In the genomic region with DNA sequence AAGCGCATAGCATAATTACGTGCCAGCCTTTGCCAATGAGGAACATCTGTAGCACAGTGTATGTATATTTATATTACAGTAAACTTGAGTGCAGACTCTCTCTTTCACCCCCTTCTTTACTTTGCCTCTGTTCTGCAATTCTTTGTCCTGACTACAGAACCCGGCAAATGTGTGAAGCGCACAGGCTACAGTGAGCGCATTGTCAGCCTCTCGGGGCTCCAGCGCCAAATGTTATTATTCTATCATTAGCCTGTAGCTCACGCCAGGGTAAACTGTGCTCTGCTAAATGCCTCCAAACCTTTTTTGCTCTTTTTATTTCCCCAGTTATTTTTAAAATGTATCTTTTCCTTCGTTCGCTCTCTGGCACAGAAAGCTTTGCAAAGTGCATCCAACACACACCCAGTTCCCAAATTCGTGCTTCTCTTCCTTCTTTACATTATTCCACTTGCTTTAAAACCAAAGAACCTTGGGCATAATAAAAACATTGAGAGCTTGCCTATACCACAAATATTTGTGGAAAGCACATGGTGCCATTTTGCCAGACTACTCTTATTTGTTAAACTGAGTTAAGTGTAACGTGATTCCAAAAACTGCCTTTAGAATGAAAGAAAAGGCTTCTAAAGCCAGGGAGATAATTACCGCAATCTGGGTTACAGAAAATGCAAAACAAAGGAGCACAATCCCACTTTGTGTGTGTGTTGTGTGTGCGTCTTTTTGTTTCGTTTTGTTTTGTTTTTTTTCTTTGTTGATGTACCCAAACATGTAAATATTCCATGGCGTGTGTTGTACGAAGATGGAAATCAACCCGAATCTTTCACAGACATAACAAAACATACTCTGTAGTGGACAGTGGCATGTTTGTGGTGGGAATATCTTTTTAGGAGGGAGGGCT, we compare ENCODE assay signal across 12 cellular contexts.
DNase-seq lines count a peak whose midpoint lies in the region; TF ChIP-seq lines count a peak whose summit lies in the region.
"Had no signal": no experiment of that assay in that cellular context is flagged by ENCODE, and none has a peak within 500 bp of the region (broad histone marks: within the 10 kb centered on the region; RNA-seq: fewer than 3 reads in every experiment).

No MANE protein-coding gene starts in this region.

- no peaks in the 10 kb centered on the region for H4K20me1 ChIP-seq in smooth muscle cell (ENCODE audit: low read depth)

- H3K4me1 ChIP-seq in breast epithelium (no peaks in the 10 kb centered on the region), smooth muscle cell (ENCODE audit: low read depth) (no peaks in the 10 kb centered on the region)

- H3K36me3 Mint-ChIP-seq in MCF 10A (ENCODE audit: insufficient read depth, unreplicated experiment), result no peaks in the 10 kb centered on the region
- no peaks in the 10 kb centered on the region for H3K36me3 Mint-ChIP-seq in nephron (ENCODE audit: low read depth)
- H3K36me3 Mint-ChIP-seq in activated CD4-positive, alpha-beta memory T cell treated with anti-CD3 and anti-CD28 coated beads for 36 hours, result no peaks in the 10 kb centered on the region

- 90% methylated on average over 18 of the region's 18 CpGs for WGBS in smooth muscle cell (ENCODE audit: low lambda C conversion rate)

- H3K27ac Mint-ChIP-seq in MCF 10A (ENCODE audit: low read depth, unreplicated experiment) (no peak overlapping the region), nephron (peak overlapping the region; percentile 6 to 90 (median 69))
- no peak overlapping the region for H3K27ac Mint-ChIP-seq in activated CD4-positive, alpha-beta memory T cell treated with anti-CD3 and anti-CD28 coated beads for 36 hours

- TF ChIP-seq POLR2A in breast epithelium (IDR thresholded peaks at IDR 0.05), result no peak

- no peaks in the 10 kb centered on the region for H3K27me3 ChIP-seq in breast epithelium
- no peaks in the 10 kb centered on the region for H3K27me3 ChIP-seq in smooth muscle cell (ENCODE audit: low read depth)

- CTCF ChIA-PET in MCF 10A (lab: Yijun Ruan, JAX), result interaction anchor here (0.6 to 1.0 kb wide), 4 partner anchors 16 to 932 kb away, joined by 3 to 4 read pairs (median 3); no protein-coding TSS in a partner anchor
- CTCF ChIA-PET in activated CD4-positive, alpha-beta memory T cell treated with anti-CD3 and anti-CD28 coated beads for 36 hours (lab: Charles Lee), result interaction anchor here (1.1 kb wide), 1 partner anchor 16 kb away, joined by 3 read pairs; no protein-coding TSS in a partner anchor

- TF ChIP-seq CTCF in breast epithelium (IDR thresholded peaks at IDR 0.05) (no peak), MCF 10A (IDR thresholded peaks at IDR 0.05; ENCODE audit: unreplicated experiment) (no peak), coronary artery (IDR thresholded peaks at IDR 0.05) (no peak), nephron (IDR thresholded peaks at IDR 0.05; ENCODE audit: unreplicated experiment in 3 of 3) (no peak), smooth muscle cell (IDR thresholded peaks at IDR 0.05; ENCODE audit: borderline replicate concordance, insufficient read depth, poor library complexity, severe bottlenecking) (no peak)

- peak overlapping the region; percentile 25 to 42 (median 32) for H3K4me3 ChIP-seq in breast epithelium
- H3K4me3 ChIP-seq in coronary artery, result peak overlapping the region; percentile 59
- H3K4me3 ChIP-seq in smooth muscle cell, result no peak overlapping the region

- no peak overlapping the region for H3K4me3 Mint-ChIP-seq in MCF 10A (ENCODE audit: unreplicated experiment)
- peak overlapping the region in 1 of 3 experiments; percentile 7 for H3K4me3 Mint-ChIP-seq in nephron
- no peak overlapping the region for H3K4me3 Mint-ChIP-seq in activated CD4-positive, alpha-beta memory T cell treated with anti-CD3 and anti-CD28 coated beads for 36 hours

- no peaks in the 10 kb centered on the region for H3F3A ChIP-seq in smooth muscle cell (ENCODE audit: low read depth)

- H3K27ac ChIP-seq in breast epithelium (peak overlapping the region; percentile 66 to 78), coronary artery (peak overlapping the region in 1 of 2 donors; percentile 60), smooth muscle cell (ENCODE audit: low read depth) (no peak overlapping the region)
- H3K27ac ChIP-seq: RWPE1 had no signal

- no peak overlapping the region for H3K9ac ChIP-seq in smooth muscle cell (ENCODE audit: low read depth)

- H3K4me1 Mint-ChIP-seq in MCF 10A (ENCODE audit: insufficient read depth, unreplicated experiment) (peaks cover 20% of the 10 kb centered on the region), nephron (peaks cover 70% of the 10 kb centered on the region)
- H3K4me1 Mint-ChIP-seq in activated CD4-positive, alpha-beta memory T cell treated with anti-CD3 and anti-CD28 coated beads for 36 hours (ENCODE audit: low read depth), result no peaks in the 10 kb centered on the region

- no peaks in the 10 kb centered on the region for H3K9me3 ChIP-seq in breast epithelium
- H3K9me3 ChIP-seq in smooth muscle cell (replicated peaks; ENCODE audit: low read depth), result no peaks in the 10 kb centered on the region

- H3K9me3 Mint-ChIP-seq in MCF 10A (ENCODE audit: unreplicated experiment) (no peaks in the 10 kb centered on the region), nephron (no peaks in the 10 kb centered on the region)
- H3K9me3 Mint-ChIP-seq in activated CD4-positive, alpha-beta memory T cell treated with anti-CD3 and anti-CD28 coated beads for 36 hours, result no peaks in the 10 kb centered on the region

- H3K36me3 ChIP-seq in breast epithelium (no peaks in the 10 kb centered on the region), smooth muscle cell (ENCODE audit: low read depth) (no peaks in the 10 kb centered on the region)

- DNase-seq in breast epithelium (ENCODE audit: low spot score in 2 of 2) (no peak), MCF 10A (ENCODE audit: unreplicated experiment) (no peak), coronary artery (ENCODE audit: low spot score) (no peak), GM19240 (ENCODE audit: insufficient read length, low spot score) (no peak), smooth muscle cell (lab: John Stamatoyannopoulos, UW; ENCODE audit: unreplicated experiment) (no peak)
- DNase-seq in activated naive CD4-positive, alpha-beta T cell (lab: John Stamatoyannopoulos, UW), result no peak
- no peak for DNase-seq in activated CD4-positive, alpha-beta memory T cell treated with anti-CD3 and anti-CD28 coated beads for 36 hours
- DNase-seq: ACHN, activated T-cell treated with anti-CD3 and anti-CD28 coated beads for 4 hours, DND-41 had no signal

- H3K4me2 ChIP-seq in smooth muscle cell, result no peak overlapping the region

- no peaks in the 10 kb centered on the region for H3K79me2 ChIP-seq in smooth muscle cell (ENCODE audit: low read depth)

- no TSS peak for BruUV-seq in MCF 10A (replicated peaks; lab: Mats Ljungman, UMichigan)

- H3K27me3 Mint-ChIP-seq in MCF 10A (ENCODE audit: insufficient read depth, unreplicated experiment), result no peaks in the 10 kb centered on the region
- H3K27me3 Mint-ChIP-seq in nephron (ENCODE audit: low read depth), result no peaks in the 10 kb centered on the region
- H3K27me3 Mint-ChIP-seq in activated CD4-positive, alpha-beta memory T cell treated with anti-CD3 and anti-CD28 coated beads for 36 hours, result no peaks in the 10 kb centered on the region

- intact Hi-C loops in breast epithelium (cut with DNase I; ENCODE audit: low total_unique reads), result no loop called here
- intact Hi-C loops in MCF 10A (cut with micrococcal nuclease), result loop anchor here (10.0 kb wide), 1 partner anchor 651 kb away; no protein-coding TSS in a partner anchor
- intact Hi-C loops in activated CD4-positive, alpha-beta memory T cell treated with anti-CD3 and anti-CD28 coated beads for 36 hours (cut with micrococcal nuclease), result no loop called here

- POLR2A ChIA-PET in MCF 10A (lab: Yijun Ruan, JAX), result interaction anchor here (0.6 kb wide), 1 partner anchor 735 kb away, joined by 3 read pairs; no protein-coding TSS in a partner anchor
- POLR2A ChIA-PET in activated CD4-positive, alpha-beta memory T cell treated with anti-CD3 and anti-CD28 coated beads for 36 hours (lab: Charles Lee), result no interaction called here

- no peak overlapping the region for H2AFZ ChIP-seq in smooth muscle cell (ENCODE audit: low read depth)

Comparison
In these comparisons a context has a peak if more than half of its experiments do, and no peak if none do; other contexts are left out.
1. H3K27ac Mint-ChIP-seq: peak in nephron (3 of 3); none in MCF 10A (single experiment) and activated CD4-positive, alpha-beta memory T cell treated with anti-CD3 and anti-CD28 coated beads for 36 hours (single experiment).